Comparison of ENCODE assay signal across 12 cellular contexts in genomic region chr6:71468841-71469750, GRCh38.
DNase-seq lines count a peak whose midpoint lies in the region; ATAC-seq, FAIRE-seq and TF ChIP-seq lines count a peak whose summit lies in the region.
"Had no signal": no experiment of that assay in that cellular context is flagged by ENCODE, and none has a peak within 500 bp of the region (broad histone marks: within the 10 kb centered on the region; RNA-seq: fewer than 3 reads in every experiment).

No MANE protein-coding gene starts in this region.

- H3K4me1 Mint-ChIP-seq in stimulated activated naive B cell treated with anti-CD40 and anti-IgM and Interleukin-4, amounts not matched to agents 10 μg/mL and 1 μg/mL and 100 μg/mL, for 72 hours: no peaks in the 10 kb centered on the region
- H3K4me1 Mint-ChIP-seq in type B pancreatic cell (ENCODE audit: unreplicated experiment): no peaks in the 10 kb centered on the region
- H3K4me1 Mint-ChIP-seq in progenitor cell of endocrine pancreas (ENCODE audit: low read depth): no peaks in the 10 kb centered on the region
- H3K4me1 Mint-ChIP-seq: T-cell had no signal

- peaks cover 5 to 7% of the 10 kb centered on the region in 2 donors for H3K9me3 Mint-ChIP-seq in stimulated activated naive B cell treated with anti-CD40 and anti-IgM and Interleukin-4, amounts not matched to agents 10 μg/mL and 1 μg/mL and 100 μg/mL, for 72 hours
- H3K9me3 Mint-ChIP-seq in type B pancreatic cell: peaks cover 11% of the 10 kb centered on the region
- H3K9me3 Mint-ChIP-seq in progenitor cell of endocrine pancreas (ENCODE audit: low read depth): peaks cover 15% of the 10 kb centered on the region

- ATAC-seq in omental fat pad (ENCODE audit: low FRiP score): peak; percentile 94
- no peak for ATAC-seq in stimulated activated naive B cell treated with anti-CD40 and anti-IgM and Interleukin-4, amounts not matched to agents 10 μg/mL and 1 μg/mL and 100 μg/mL, for 72 hours (replicated peaks)
- ATAC-seq: T-cell had no signal

- H3K4me3 ChIP-seq in AG09309 (ENCODE audit: control insufficient read depth, low read depth, low read length) (peak overlapping the region; percentile 24), esophagus muscularis mucosa (peak overlapping the region in 3 of 4 donors; percentile 10 to 38 (median 20))

- H3K4me3 Mint-ChIP-seq in stimulated activated naive B cell treated with anti-CD40 and anti-IgM and Interleukin-4, amounts not matched to agents 10 μg/mL and 1 μg/mL and 100 μg/mL, for 72 hours: no peak overlapping the region
- no peak overlapping the region for H3K4me3 Mint-ChIP-seq in type B pancreatic cell
- no peak overlapping the region for H3K4me3 Mint-ChIP-seq in progenitor cell of endocrine pancreas (ENCODE audit: low read depth)
- H3K4me3 Mint-ChIP-seq: T-cell had no signal

- peaks cover 0 to 5% of the 10 kb centered on the region in 2 donors for H3K27me3 Mint-ChIP-seq in stimulated activated naive B cell treated with anti-CD40 and anti-IgM and Interleukin-4, amounts not matched to agents 10 μg/mL and 1 μg/mL and 100 μg/mL, for 72 hours
- H3K27me3 Mint-ChIP-seq in type B pancreatic cell: peaks cover 4% of the 10 kb centered on the region
- H3K27me3 Mint-ChIP-seq in progenitor cell of endocrine pancreas: no peaks in the 10 kb centered on the region

- H3K27ac Mint-ChIP-seq in stimulated activated naive B cell treated with anti-CD40 and anti-IgM and Interleukin-4, amounts not matched to agents 10 μg/mL and 1 μg/mL and 100 μg/mL, for 72 hours: no peak overlapping the region
- no peak overlapping the region for H3K27ac Mint-ChIP-seq in type B pancreatic cell
- no peak overlapping the region for H3K27ac Mint-ChIP-seq in progenitor cell of endocrine pancreas
- H3K27ac Mint-ChIP-seq: T-cell had no signal

- TF ChIP-seq CTCF in AG09309 (IDR thresholded peaks at IDR 0.05; ENCODE audit: control insufficient read depth, insufficient read depth, low read depth, low read length, missing control alignments) (no peak), esophagus muscularis mucosa (IDR thresholded peaks at IDR 0.05) (no peak), omental fat pad (IDR thresholded peaks at IDR 0.05) (no peak), type B pancreatic cell (conservative IDR thresholded peaks at IDR 0.05) (no peak), progenitor cell of endocrine pancreas (IDR thresholded peaks at IDR 0.05; ENCODE audit: unreplicated experiment) (no peak)

- DNase-seq in AG09309 (ENCODE audit: low read depth) (peak; percentile 77), RCC 7860 (ENCODE audit: low spot score) (peak; percentile 97), esophagus muscularis mucosa (ENCODE audit: extremely low spot score) (no peak), omental fat pad (ENCODE audit: low spot score) (peak; percentile 40), DMS153 treated with DMSO at 0.1 percent for 48 hours (lab: John Stamatoyannopoulos, UW; ENCODE audit: unreplicated experiment) (no peak), type B pancreatic cell (ENCODE audit: extremely low spot score, unreplicated experiment) (no peak), progenitor cell of endocrine pancreas (ENCODE audit: low spot score, unreplicated experiment) (no peak)
- DNase-seq in stimulated activated naive B cell treated with anti-CD40 and anti-IgM and Interleukin-4, amounts not matched to agents 10 μg/mL and 1 μg/mL and 100 μg/mL, for 72 hours: no peak
- DNase-seq: activated effector memory CD4-positive, alpha-beta T cell treated with anti-CD3 and anti-CD28 coated beads, Interleukin-2, amount 50 U/mL, for 16 hours; Caco-2; NCI-H1436; T-cell had no signal

- peaks cover 0 to 19% (median 18%) of the 10 kb centered on the region in 4 donors for H3K4me1 ChIP-seq in esophagus muscularis mucosa
- H3K4me1 ChIP-seq: Caco-2 had no signal

- TF ChIP-seq POLR2A in esophagus muscularis mucosa (IDR thresholded peaks at IDR 0.05; ENCODE audit: low read depth): no peak

- H3K27me3 ChIP-seq in esophagus muscularis mucosa: no peaks in the 10 kb centered on the region

- peak; percentile 98 for FAIRE-seq in RCC 7860 (lab: Jason Lieb, UNC)

- peaks cover 0 to 8% (median 0%) of the 10 kb centered on the region in 4 donors for H3K9me3 ChIP-seq in esophagus muscularis mucosa

- H3K36me3 ChIP-seq in esophagus muscularis mucosa: no peaks in the 10 kb centered on the region

- TF ChIP-seq EP300 in esophagus muscularis mucosa (IDR thresholded peaks at IDR 0.05): no peak

- 49% methylated on average over 7 of the region's 8 CpGs for whole genome bisulfite sequencing in esophagus muscularis mucosa

- peak overlapping the region; percentile 57 to 75 (median 69) for H3K27ac ChIP-seq in esophagus muscularis mucosa (replicated peaks in 1 of 4)

- intact Hi-C loops in esophagus muscularis mucosa (cut with DNase I): no loop called here

- H3K36me3 Mint-ChIP-seq in stimulated activated naive B cell treated with anti-CD40 and anti-IgM and Interleukin-4, amounts not matched to agents 10 μg/mL and 1 μg/mL and 100 μg/mL, for 72 hours: peaks cover 4% of the 10 kb centered on the region in 2 donors
- H3K36me3 Mint-ChIP-seq in type B pancreatic cell (no peaks in the 10 kb centered on the region), progenitor cell of endocrine pancreas (ENCODE audit: insufficient read depth) (no peaks in the 10 kb centered on the region)
- H3K36me3 Mint-ChIP-seq: T-cell had no signal

Comparison
In these comparisons a context has a peak if more than half of its experiments do, and no peak if none do; other contexts are left out.
1. DNase-seq: peak in AG09309 (single experiment), RCC 7860 (single experiment) and omental fat pad (single experiment); none in esophagus muscularis mucosa (single experiment), stimulated activated naive B cell treated with anti-CD40 and anti-IgM and Interleukin-4, amounts not matched to agents 10 μg/mL and 1 μg/mL and 100 μg/mL, for 72 hours (single experiment), DMS153 treated with DMSO at 0.1 percent for 48 hours (single experiment), type B pancreatic cell (single experiment) and progenitor cell of endocrine pancreas (single experiment).